Comparison of ENCODE assay signal across 1 cellular context in the genomic region with DNA sequence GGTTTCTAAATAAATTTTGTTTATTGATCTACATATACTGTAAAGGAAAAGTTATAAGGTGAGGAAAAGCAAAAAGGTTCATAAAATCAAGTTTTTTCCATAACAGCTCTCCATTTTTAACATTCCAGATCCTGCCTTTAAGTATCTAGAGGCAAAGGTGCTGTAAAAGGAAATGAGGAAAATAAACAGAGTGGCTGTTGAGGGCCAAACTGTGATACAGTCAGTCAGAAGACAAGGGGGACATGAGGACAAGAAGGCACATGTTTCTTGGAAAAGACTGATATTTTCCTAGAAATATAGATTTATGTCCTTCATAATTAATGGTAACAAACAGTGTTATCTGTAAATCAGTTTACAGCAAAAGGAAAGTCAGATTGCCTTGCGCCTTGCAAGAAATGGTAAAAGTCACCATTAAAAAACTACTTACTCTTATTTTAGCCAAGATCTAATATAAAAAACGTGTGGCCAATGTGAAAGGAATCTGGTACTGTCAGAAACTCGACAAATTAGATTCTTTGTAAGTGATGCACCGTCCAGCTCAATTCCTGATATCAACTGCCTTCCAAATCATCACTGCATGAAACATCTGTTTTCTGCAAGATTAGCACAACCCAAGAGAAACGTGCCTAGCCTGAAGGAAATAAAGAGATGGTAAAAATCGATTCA.
TF ChIP-seq lines count a peak whose summit lies in the region.

No MANE protein-coding gene starts in this region.

TF ChIP-seq in IMR-90, 13 proteins besides CTCF, POLR2A, EP300 and RAD21:
- TF ChIP-seq FOS (IDR thresholded peaks at IDR 0.05; ENCODE audit: low read depth, low read length) (no peak), SMC3 (IDR thresholded peaks at IDR 0.05; ENCODE audit: low read depth, low read length) (no peak), ELK1 (IDR thresholded peaks at IDR 0.05; ENCODE audit: borderline replicate concordance, low read depth, low read length) (no peak), NFE2L2 (IDR thresholded peaks at IDR 0.05; ENCODE audit: low read depth, low read length) (no peak), MXI1 (IDR thresholded peaks at IDR 0.05; ENCODE audit: borderline replicate concordance, low read depth, low read length) (no peak), CHD1 (IDR thresholded peaks at IDR 0.05; ENCODE audit: low read depth, low read length) (no peak), MAFK (IDR thresholded peaks at IDR 0.05; ENCODE audit: low read depth, low read length) (peak; percentile 12; the same call in 1 of the 2 replicates), BHLHE40 (IDR thresholded peaks at IDR 0.05; ENCODE audit: low read depth, low read length) (peak; percentile 80; the same call in 1 of the 2 replicates), RCOR1 (IDR thresholded peaks at IDR 0.05; ENCODE audit: insufficient replicate concordance, low read length) (no peak), RFX5 (IDR thresholded peaks at IDR 0.05; ENCODE audit: low read depth, low read length) (no peak), CEBPB (IDR thresholded peaks at IDR 0.05; ENCODE audit: low read depth, low read length) (no peak), MAZ (IDR thresholded peaks at IDR 0.05; ENCODE audit: borderline replicate concordance, low read depth, low read length) (no peak)
- TF ChIP-seq, protein P1, sequence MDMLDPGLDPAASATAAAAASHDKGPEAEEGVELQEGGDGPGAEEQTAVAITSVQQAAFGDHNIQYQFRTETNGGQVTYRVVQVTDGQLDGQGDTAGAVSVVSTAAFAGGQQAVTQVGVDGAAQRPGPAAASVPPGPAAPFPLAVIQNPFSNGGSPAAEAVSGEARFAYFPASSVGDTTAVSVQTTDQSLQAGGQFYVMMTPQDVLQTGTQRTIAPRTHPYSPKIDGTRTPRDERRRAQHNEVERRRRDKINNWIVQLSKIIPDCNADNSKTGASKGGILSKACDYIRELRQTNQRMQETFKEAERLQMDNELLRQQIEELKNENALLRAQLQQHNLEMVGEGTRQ (IDR thresholded peaks at IDR 0.05; ENCODE audit: low read depth, low read length) = no peak
TF ChIP-seq in IMR-90: peak in this region for 2.
